Comparison of ENCODE assay signal across 30 cellular contexts in genomic region chr4:180596888-180597483, GRCh38.
"Had no signal": no experiment of that assay in that cellular context is flagged by ENCODE, and none has a peak within 500 bp of the region (broad histone marks: within the 10 kb centered on the region; RNA-seq: fewer than 3 reads in every experiment).

No MANE protein-coding gene starts in this region.

- H3K36me3 ChIP-seq: brain microvascular endothelial cell, gastrocnemius medialis, WERI-Rb-1 had no signal

- H3K27me3 Mint-ChIP-seq: activated B cell treated with CpG ODN at 0.5 μM for 24 hours; activated CD8-positive, alpha-beta T cell treated with anti-CD3 and anti-CD28 coated beads for 36 hours; activated naive CD8-positive, alpha-beta T cell; activated T-helper 17 cell treated with anti-CD3 and anti-CD28 coated beads, Interleukin-2, amount 50 U/mL, for 72 hours; central memory CD8-positive, alpha-beta T cell; dendritic cell treated with granulocyte-macrophage colony-stimulating factor and Interleukin-4, amounts not matched to agents 40 ng/mL and 50 ng/mL, for 4 days; T-helper 17 cell had no signal

- H3K4me3 ChIP-seq: coronary artery, dorsolateral prefrontal cortex, gastrocnemius medialis had no signal

- H3K9me3 ChIP-seq: gastrocnemius medialis had no signal

- H3K27me3 ChIP-seq: brain microvascular endothelial cell, dorsolateral prefrontal cortex, foreskin keratinocyte, gastrocnemius medialis had no signal

- H3K4me1 Mint-ChIP-seq: activated B cell treated with CpG ODN at 0.5 μM for 24 hours; activated T-helper 17 cell treated with anti-CD3 and anti-CD28 coated beads, Interleukin-2, amount 50 U/mL, for 72 hours; central memory CD8-positive, alpha-beta T cell; endodermal cell; T-helper 17 cell had no signal

- H3K27ac Mint-ChIP-seq: activated B cell treated with CpG ODN at 0.5 μM for 24 hours; activated CD8-positive, alpha-beta T cell treated with anti-CD3 and anti-CD28 coated beads for 36 hours; activated naive CD8-positive, alpha-beta T cell; activated T-helper 17 cell treated with anti-CD3 and anti-CD28 coated beads, Interleukin-2, amount 50 U/mL, for 72 hours; dendritic cell treated with granulocyte-macrophage colony-stimulating factor and Interleukin-4, amounts not matched to agents 40 ng/mL and 50 ng/mL, for 4 days; endodermal cell; T-helper 17 cell; T-helper 2 cell treated with Interferon-gamma antibody and Interleukin-4, amounts not matched to agents 5 μg/mL and 100 μg/mL, for 36 hours had no signal

- H3K4me3 Mint-ChIP-seq: activated B cell treated with CpG ODN at 0.5 μM for 24 hours; activated CD8-positive, alpha-beta T cell treated with anti-CD3 and anti-CD28 coated beads for 36 hours; activated naive CD8-positive, alpha-beta T cell; activated T-cell treated with anti-CD3 and anti-CD28 coated beads, Interleukin-2, amount 50 U/mL, for 4 hours; activated T-helper 17 cell treated with anti-CD3 and anti-CD28 coated beads, Interleukin-2, amount 50 U/mL, for 72 hours; central memory CD8-positive, alpha-beta T cell; dendritic cell treated with granulocyte-macrophage colony-stimulating factor and Interleukin-4, amounts not matched to agents 40 ng/mL and 50 ng/mL, for 4 days; endodermal cell; T-helper 17 cell; T-helper 2 cell treated with Interferon-gamma antibody and Interleukin-4, amounts not matched to agents 5 μg/mL and 100 μg/mL, for 36 hours had no signal

- ATAC-seq: activated CD4-positive, CD25-positive, alpha-beta regulatory T cell treated with anti-CD3 and anti-CD28 coated beads, Interleukin-2, amount 50 U/mL, for 24 hours; activated CD8-positive, alpha-beta T cell treated with anti-CD3 and anti-CD28 coated beads for 36 hours; activated T-cell treated with anti-CD3 and anti-CD28 coated beads, Interleukin-2, amount 50 U/mL, for 4 hours; activated T-helper 17 cell treated with anti-CD3 and anti-CD28 coated beads, Interleukin-2, amount 50 U/mL, for 72 hours; esophagus mucosa; foreskin keratinocyte; gastrocnemius medialis; T-helper 17 cell had no signal

- H3K9me3 Mint-ChIP-seq: activated B cell treated with CpG ODN at 0.5 μM for 24 hours; activated CD8-positive, alpha-beta T cell treated with anti-CD3 and anti-CD28 coated beads for 36 hours; activated T-cell treated with anti-CD3 and anti-CD28 coated beads, Interleukin-2, amount 50 U/mL, for 4 hours; endodermal cell; T-helper 2 cell treated with Interferon-gamma antibody and Interleukin-4, amounts not matched to agents 5 μg/mL and 100 μg/mL, for 36 hours had no signal

- H3K36me3 Mint-ChIP-seq: activated naive CD8-positive, alpha-beta T cell had no signal

- DNase-seq: activated B cell treated with CpG ODN at 0.5 μM for 24 hours; activated CD4-positive, alpha-beta T cell treated with anti-CD3 and anti-CD28 coated beads for 48 hours; activated CD4-positive, alpha-beta T cell treated with anti-CD3 and anti-CD28 coated beads, Interleukin-2, amount 50 U/mL, for 1 hour; activated CD4-positive, alpha-beta T cell treated with anti-CD3 and anti-CD28 coated beads, Interleukin-2, amount 50 U/mL, for 48 hours; activated CD8-positive, alpha-beta memory T cell treated with anti-CD3 and anti-CD28 coated beads for 24 hours; activated CD8-positive, alpha-beta T cell treated with anti-CD3 and anti-CD28 coated beads for 36 hours; activated effector memory CD4-positive, alpha-beta T cell treated with Interleukin-2 at 50 U/mL for 16 hours; activated gamma-delta T cell treated with Interleukin-2 at 50 U/mL for 16 hours; activated naive CD4-positive, alpha-beta T cell treated with anti-CD3 and anti-CD28 coated beads, Interleukin-2, amount 50 U/mL, for 16 hours; activated naive CD4-positive, alpha-beta T cell treated with Interleukin-2 at 50 U/mL for 16 hours; activated T-cell treated with anti-CD3 and anti-CD28 coated beads, Interleukin-2, amount 50 U/mL, for 4 hours; amniotic stem cell; anterior cingulate cortex; brain microvascular endothelial cell; dorsolateral prefrontal cortex; effector memory CD4-positive, alpha-beta T cell; endodermal cell; foreskin keratinocyte; gastrocnemius medialis; T-helper 17 cell; T1000; WERI-Rb-1 had no signal

- H3K27ac ChIP-seq: brain microvascular endothelial cell, coronary artery, dorsolateral prefrontal cortex, foreskin keratinocyte, gastrocnemius medialis, WERI-Rb-1 had no signal

- H3K4me1 ChIP-seq: foreskin keratinocyte, gastrocnemius medialis had no signal
